Comparison of ENCODE assay signal across 8 cellular contexts in genomic region chr3:46948830-46949671, GRCh38. TPM values are rescaled to one million over a fixed set of nuclear protein-coding genes. Genes with fewer than 3 reads are reported as not detected.
DNase-seq lines count a peak whose midpoint lies in the region; ATAC-seq lines count a peak whose summit lies in the region.

No MANE protein-coding gene starts in this region.

- H3K27ac Mint-ChIP-seq in activated T-helper 2 cell treated with anti-CD3 and anti-CD28 coated beads, Interferon-gamma antibody, Interleukin-2, Interleukin-4, amounts not matched to agents 10 μg/mL and 5 μg/mL and 100 μg/mL, durations not matched to agents 14 hours and 24 hours and 36 hours = peak overlapping the region; percentile 97
- H3K27ac Mint-ChIP-seq in memory B cell = peak overlapping the region; percentile 84

- peaks cover 52% of the 10 kb centered on the region for H3K36me3 Mint-ChIP-seq in activated T-helper 2 cell treated with anti-CD3 and anti-CD28 coated beads, Interferon-gamma antibody, Interleukin-2, Interleukin-4, amounts not matched to agents 10 μg/mL and 5 μg/mL and 100 μg/mL, durations not matched to agents 14 hours and 24 hours and 36 hours (ENCODE audit: low read depth)
- H3K36me3 Mint-ChIP-seq in memory B cell = peaks cover 14% of the 10 kb centered on the region

- H3K4me3 Mint-ChIP-seq in activated T-helper 2 cell treated with anti-CD3 and anti-CD28 coated beads, Interferon-gamma antibody, Interleukin-2, Interleukin-4, amounts not matched to agents 10 μg/mL and 5 μg/mL and 100 μg/mL, durations not matched to agents 14 hours and 24 hours and 36 hours (ENCODE audit: low read depth) = peak overlapping the region; percentile 74
- peak overlapping the region; percentile 12 for H3K4me3 Mint-ChIP-seq in memory B cell

- no peaks in the 10 kb centered on the region for H3K9me3 Mint-ChIP-seq in activated T-helper 2 cell treated with anti-CD3 and anti-CD28 coated beads, Interferon-gamma antibody, Interleukin-2, Interleukin-4, amounts not matched to agents 10 μg/mL and 5 μg/mL and 100 μg/mL, durations not matched to agents 14 hours and 24 hours and 36 hours
- H3K9me3 Mint-ChIP-seq in memory B cell = no peaks in the 10 kb centered on the region

- ATAC-seq in GM18511 (IDR thresholded peaks at IDR 0.05; ENCODE audit: unreplicated experiment) (peak; percentile 59), HG03175 (IDR thresholded peaks at IDR 0.05; ENCODE audit: unreplicated experiment) (peak; percentile 54), memory B cell (ENCODE audit: low read depth) (no peak), GM21381 (IDR thresholded peaks at IDR 0.05; ENCODE audit: unreplicated experiment) (no peak), GM21737 (IDR thresholded peaks at IDR 0.05; ENCODE audit: unreplicated experiment) (no peak)

- H3K4me1 Mint-ChIP-seq in activated T-helper 2 cell treated with anti-CD3 and anti-CD28 coated beads, Interferon-gamma antibody, Interleukin-2, Interleukin-4, amounts not matched to agents 10 μg/mL and 5 μg/mL and 100 μg/mL, durations not matched to agents 14 hours and 24 hours and 36 hours (ENCODE audit: low read depth) = peaks cover 86% of the 10 kb centered on the region
- peaks cover 69% of the 10 kb centered on the region for H3K4me1 Mint-ChIP-seq in memory B cell

- no peak for DNase-seq in activated T-helper 2 cell treated with anti-CD3 and anti-CD28 coated beads, Interferon-gamma antibody, Interleukin-2, Interleukin-4, amounts not matched to agents 10 μg/mL and 5 μg/mL and 100 μg/mL, durations not matched to agents 14 hours and 24 hours and 36 hours (ENCODE audit: low spot score)
- no peak for DNase-seq in memory B cell (ENCODE audit: low spot score in 2 of 2)
- no peak for DNase-seq in stimulated activated naive CD4-positive, alpha-beta T cell treated with Interleukin-2 at 50 U/mL for 16 hours (lab: John Stamatoyannopoulos, UW)
- DNase-seq in nucleus accumbens (lab: John Stamatoyannopoulos, UW) = no peak

- H3K27me3 Mint-ChIP-seq in activated T-helper 2 cell treated with anti-CD3 and anti-CD28 coated beads, Interferon-gamma antibody, Interleukin-2, Interleukin-4, amounts not matched to agents 10 μg/mL and 5 μg/mL and 100 μg/mL, durations not matched to agents 14 hours and 24 hours and 36 hours (ENCODE audit: low read depth) = no peaks in the 10 kb centered on the region
- H3K27me3 Mint-ChIP-seq in memory B cell = no peaks in the 10 kb centered on the region

- intact Hi-C loops in activated T-helper 2 cell treated with anti-CD3 and anti-CD28 coated beads, Interferon-gamma antibody, Interleukin-2, Interleukin-4, amounts not matched to agents 10 μg/mL and 5 μg/mL and 100 μg/mL, durations not matched to agents 14 hours and 24 hours and 36 hours (cut with micrococcal nuclease) = loop anchor here (1.0 to 2.0 kb wide), 2 partner anchors 10 to 40 kb away; no protein-coding TSS in a partner anchor

RNA-seq across cellular contexts. Expression of gene CCDC12, which starts 27.5 kb away (rescaled TPM):
- total RNA-seq in activated T-helper 2 cell treated with anti-CD3 and anti-CD28 coated beads, Interferon-gamma antibody, Interleukin-2, Interleukin-4, amounts not matched to agents 10 μg/mL and 5 μg/mL and 100 μg/mL, durations not matched to agents 14 hours and 24 hours and 36 hours = 65.3 and 69.2 TPM in 2 replicates

RNA-seq across cellular contexts. Expression of gene NBEAL2, which starts 30.4 kb away (rescaled TPM):
- 120 and 129 TPM in 2 replicates for total RNA-seq in activated T-helper 2 cell treated with anti-CD3 and anti-CD28 coated beads, Interferon-gamma antibody, Interleukin-2, Interleukin-4, amounts not matched to agents 10 μg/mL and 5 μg/mL and 100 μg/mL, durations not matched to agents 14 hours and 24 hours and 36 hours

Comparison
In these comparisons a context has a peak if more than half of its experiments do, and no peak if none do; other contexts are left out.
1. ATAC-seq: peak in GM18511 (single experiment) and HG03175 (single experiment); none in memory B cell (single experiment), GM21381 (single experiment) and GM21737 (single experiment).